22 cellular contexts compared by ENCODE assay signal in genomic region chr14:95370076-95370475, GRCh38.
"Had no signal": no experiment of that assay in that cellular context is flagged by ENCODE, and none has a peak within 500 bp of the region (broad histone marks: within the 10 kb centered on the region; RNA-seq: fewer than 3 reads in every experiment).

No MANE protein-coding gene starts in this region.

- H3K9me3 Mint-ChIP-seq: activated B cell treated with CpG ODN at 0.5 μM for 24 hours; activated CD4-positive, alpha-beta memory T cell treated with anti-CD3 and anti-CD28 coated beads for 36 hours; activated CD4-positive, alpha-beta T cell treated with anti-CD3 and anti-CD28 coated beads, Interleukin-2, amount 10 ng/mL, durations not matched to agents 24 days and 14 days; activated naive CD8-positive, alpha-beta T cell treated with anti-CD3 and anti-CD28 coated beads, Interleukin-2, amount 10 ng/mL, durations not matched to agents 7 days and 5 days had no signal

- DNase-seq: activated B cell treated with CpG ODN at 0.5 μM for 24 hours; activated CD4-positive, alpha-beta memory T cell treated with anti-CD3 and anti-CD28 coated beads for 36 hours; activated CD4-positive, alpha-beta T cell treated with anti-CD3 and anti-CD28 coated beads for 1 hour; activated CD4-positive, alpha-beta T cell treated with anti-CD3 and anti-CD28 coated beads, Interleukin-2, amount 10 ng/mL, durations not matched to agents 24 days and 14 days; activated CD8-positive, alpha-beta memory T cell treated with anti-CD3 and anti-CD28 coated beads, Interleukin-2, amount 50 U/mL, for 4 hours; activated naive CD4-positive, alpha-beta T cell treated with anti-CD3 and anti-CD28 coated beads, Interleukin-2, amount 50 U/mL, for 16 hours; activated naive CD8-positive, alpha-beta T cell treated with anti-CD3 and anti-CD28 coated beads, Interleukin-2, amount 10 ng/mL, durations not matched to agents 7 days and 5 days; aorta; caudate nucleus; MG63; NCI-H146; NCI-H1930; NCI-H2171; NCI-H226; NCI-H69; NK-92 treated with Interleukin-12 subunit alpha and Interleukin-12 subunit beta, amount 100 ng/mL, for 24 hours; Peyer's patch; SHP77 treated with DMSO at 0.1 percent for 48 hours; T-helper 17 cell; T-helper 9 cell had no signal

- H3K4me1 Mint-ChIP-seq: activated CD4-positive, alpha-beta T cell treated with anti-CD3 and anti-CD28 coated beads, Interleukin-2, amount 10 ng/mL, durations not matched to agents 24 days and 14 days; activated naive CD8-positive, alpha-beta T cell treated with anti-CD3 and anti-CD28 coated beads, Interleukin-2, amount 10 ng/mL, durations not matched to agents 7 days and 5 days; T-helper 17 cell had no signal

- ATAC-seq: T-helper 17 cell had no signal

- H3K9ac ChIP-seq: KMS-11 had no signal

- H3K4me3 ChIP-seq: breast epithelium, MG63, Peyer's patch had no signal

- H3K36me3 Mint-ChIP-seq: activated CD4-positive, alpha-beta memory T cell treated with anti-CD3 and anti-CD28 coated beads for 36 hours; activated naive CD8-positive, alpha-beta T cell treated with anti-CD3 and anti-CD28 coated beads, Interleukin-2, amount 10 ng/mL, durations not matched to agents 7 days and 5 days had no signal

- H3K27ac Mint-ChIP-seq: activated B cell treated with CpG ODN at 0.5 μM for 24 hours; activated CD4-positive, alpha-beta memory T cell treated with anti-CD3 and anti-CD28 coated beads for 36 hours; activated CD4-positive, alpha-beta T cell treated with anti-CD3 and anti-CD28 coated beads, Interleukin-2, amount 10 ng/mL, durations not matched to agents 24 days and 14 days; activated naive CD8-positive, alpha-beta T cell treated with anti-CD3 and anti-CD28 coated beads, Interleukin-2, amount 10 ng/mL, durations not matched to agents 7 days and 5 days; T-helper 17 cell had no signal

- H3K4me3 Mint-ChIP-seq: activated B cell treated with CpG ODN at 0.5 μM for 24 hours; activated CD4-positive, alpha-beta memory T cell treated with anti-CD3 and anti-CD28 coated beads for 36 hours; activated CD4-positive, alpha-beta T cell treated with anti-CD3 and anti-CD28 coated beads, Interleukin-2, amount 10 ng/mL, durations not matched to agents 24 days and 14 days; activated naive CD8-positive, alpha-beta T cell treated with anti-CD3 and anti-CD28 coated beads, Interleukin-2, amount 10 ng/mL, durations not matched to agents 7 days and 5 days; T-helper 17 cell had no signal

- H3K4me2 ChIP-seq: KMS-11 had no signal

- H3K27ac ChIP-seq: breast epithelium, KMS-11, Peyer's patch had no signal

- H3K36me3 ChIP-seq: breast epithelium, MG63, Peyer's patch had no signal

- H3K4me1 ChIP-seq: Peyer's patch had no signal

- H3K27me3 ChIP-seq: breast epithelium, MG63, Peyer's patch had no signal

- H3K9me3 ChIP-seq: breast epithelium, MG63, Peyer's patch had no signal
